Comparison of ENCODE assay signal across 9 cellular contexts in genomic region chr12:56941299-56942017, GRCh38. TPM values are rescaled to one million over a fixed set of nuclear protein-coding genes. Genes with fewer than 3 reads are reported as not detected.
DNase-seq lines count a peak whose midpoint lies in the region; FAIRE-seq and TF ChIP-seq lines count a peak whose summit lies in the region.
"Had no signal": no experiment of that assay in that cellular context is flagged by ENCODE, and none has a peak within 500 bp of the region (broad histone marks: within the 10 kb centered on the region; RNA-seq: fewer than 3 reads in every experiment).

No MANE protein-coding gene starts in this region.

- H3K4me3 Mint-ChIP-seq in endodermal cell = no peak overlapping the region
- H3K4me3 Mint-ChIP-seq: IgD-negative memory B cell had no signal

- no peaks in the 10 kb centered on the region for H3K79me2 ChIP-seq in KMS-11 (ENCODE audit: insufficient read depth, low read depth)

- H3K4me1 ChIP-seq in KMS-11 (ENCODE audit: low read depth, poor library complexity, severe bottlenecking) = peaks cover 8% of the 10 kb centered on the region
- no peaks in the 10 kb centered on the region for H3K4me1 ChIP-seq in endodermal cell (ENCODE audit: control insufficient read depth, insufficient read depth, low read length)

- no peak overlapping the region; the same call in 1 of the 2 replicates for H3K9ac ChIP-seq in KMS-11
- H3K9ac ChIP-seq in endodermal cell (ENCODE audit: extremely low read depth, low read length, poor library complexity, severe bottlenecking) = no peak overlapping the region

- H3K27ac ChIP-seq in KMS-11 (peak overlapping the region; percentile 14), endodermal cell (ENCODE audit: low read depth, low read length) (no peak overlapping the region)

- H3K27me3 ChIP-seq in KMS-11 (ENCODE audit: insufficient read depth, low read depth) (no peaks in the 10 kb centered on the region), endodermal cell (ENCODE audit: control insufficient read depth, insufficient read depth, low read length, poor library complexity, severe bottlenecking) (no peaks in the 10 kb centered on the region)

- peak; percentile 88 for FAIRE-seq in GM12891 (lab: Jason Lieb, UNC)

- H3K4me3 ChIP-seq in KMS-11 (IDR thresholded peaks at IDR 0.05; ENCODE audit: insufficient read depth, low read depth, low read length) = no peak overlapping the region
- no peak overlapping the region for H3K4me3 ChIP-seq in endodermal cell (ENCODE audit: low read length)

- peaks cover 22% of the 10 kb centered on the region for H3K9me3 Mint-ChIP-seq in endodermal cell

- peak overlapping the region; percentile 15; the same call in 1 of the 2 replicates for H3K4me2 ChIP-seq in KMS-11

- peaks cover 15% of the 10 kb centered on the region for H3K9me3 ChIP-seq in endodermal cell (ENCODE audit: control insufficient read depth, low read length)

- H4K20me1 ChIP-seq in KMS-11 (ENCODE audit: insufficient read depth) = no peaks in the 10 kb centered on the region

- WGBS in endodermal cell (ENCODE audit: insufficient coverage in 1 of 2, insufficient read length in 1 of 2), 2 experiments = 61 to 67% methylated on average over 1 to 3 of the region's 3 CpGs

- H2AFZ ChIP-seq in KMS-11 (ENCODE audit: low read depth) = peak overlapping the region; percentile 53

- no peaks in the 10 kb centered on the region for H3K36me3 Mint-ChIP-seq in endodermal cell (ENCODE audit: low read depth)

- H3K36me3 ChIP-seq in KMS-11 (ENCODE audit: insufficient read depth) (no peaks in the 10 kb centered on the region), endodermal cell (ENCODE audit: control insufficient read depth, insufficient read depth, low read length) (no peaks in the 10 kb centered on the region)

- H3K27me3 Mint-ChIP-seq in endodermal cell (ENCODE audit: insufficient read depth) = peaks cover 31% of the 10 kb centered on the region

- no peak for TF ChIP-seq CTCF in KMS-11 (conservative IDR thresholded peaks at IDR 0.05; ENCODE audit: low read depth, low read length)
- no peak for TF ChIP-seq CTCF in endodermal cell (conservative IDR thresholded peaks at IDR 0.05)

- no peak for TF ChIP-seq POLR2A in GM12891 (IDR thresholded peaks at IDR 0.05; ENCODE audit: low read depth, low read length)

- peaks cover 5% of the 10 kb centered on the region for H3K4me1 Mint-ChIP-seq in endodermal cell

- DNase-seq in GM12891 (ENCODE audit: insufficient read length, low spot score) (no peak), endodermal cell (peak; percentile 47), renal cortical epithelial cell (ENCODE audit: low read depth) (peak; percentile 86), epidermal melanocyte (ENCODE audit: insufficient read length, low spot score) (no peak), SHP77 (lab: John Stamatoyannopoulos, UW) (no peak), T1000 (lab: John Stamatoyannopoulos, UW) (no peak), NCI-H526 treated with DMSO at 0.1 percent for 48 hours (lab: John Stamatoyannopoulos, UW) (no peak)

- H3K27ac Mint-ChIP-seq in endodermal cell = peak overlapping the region; percentile 76

TF ChIP-seq in GM12891, 5 proteins besides CTCF, POLR2A, EP300 and RAD21:
- TF ChIP-seq POLR2AphosphoS5 (IDR thresholded peaks at IDR 0.05; ENCODE audit: low read depth, low read length) = no peak
- TF ChIP-seq PAX5 (IDR thresholded peaks at IDR 0.05; ENCODE audit: insufficient read depth, low read length, severe bottlenecking) = no peak
- no peak for TF ChIP-seq POU2F2 (IDR thresholded peaks at IDR 0.05; ENCODE audit: low read depth, low read length)
- no peak for TF ChIP-seq TAF1 (IDR thresholded peaks at IDR 0.05; ENCODE audit: low read depth, low read length)
- no peak for TF ChIP-seq SPI1 (IDR thresholded peaks at IDR 0.05; ENCODE audit: low read depth, low read length)

RNA-seq across cellular contexts. Expression of gene SDR9C7, which starts 7.2 kb away (rescaled TPM):
- polyA plus RNA-seq in GM12891 (2012; ENCODE audit: low read depth, missing spikeins) = not detected
- not detected for total RNA-seq in endodermal cell
- 0.21 TPM for polyA plus RNA-seq in endodermal cell (2013, experiment 1 of 2)
- not detected for polyA plus RNA-seq in endodermal cell (2013, experiment 2 of 2)
- not detected in 2 replicates for total RNA-seq in renal cortical epithelial cell
- polyA plus RNA-seq: IgD-negative memory B cell had no signal

RNA-seq across cellular contexts. Expression of gene RDH16, which starts 15.9 kb away (rescaled TPM):
- polyA plus RNA-seq in GM12891 (2012; ENCODE audit: low read depth, missing spikeins) = 0.04 TPM
- total RNA-seq in endodermal cell (1 to 10 TPM; 1.1 to 3.0 TPM), renal cortical epithelial cell (0.15 TPM in 1 of 2 replicates, not detected in the other)
- polyA plus RNA-seq in endodermal cell (2013, experiment 1 of 2) = 0.53 TPM
- 0.54 TPM for polyA plus RNA-seq in endodermal cell (2013, experiment 2 of 2)

Comparison
In these comparisons a context has a peak if more than half of its experiments do, and no peak if none do; other contexts are left out.
1. DNase-seq: peak in endodermal cell (single experiment) and renal cortical epithelial cell (single experiment); none in GM12891 (single experiment), epidermal melanocyte (single experiment), SHP77 (0 of 2), T1000 (single experiment) and NCI-H526 treated with DMSO at 0.1 percent for 48 hours (single experiment).